In genomic region chr14:55711171-55711811, GRCh38 we compare ENCODE assay signal across 24 cellular contexts.
DNase-seq lines count a peak whose midpoint lies in the region; ATAC-seq, FAIRE-seq and TF ChIP-seq lines count a peak whose summit lies in the region.
"Had no signal": no experiment of that assay in that cellular context is flagged by ENCODE, and none has a peak within 500 bp of the region (broad histone marks: within the 10 kb centered on the region; RNA-seq: fewer than 3 reads in every experiment).

No MANE protein-coding gene starts in this region.

- ATAC-seq in HepG2 (no peak), right lobe of liver (no peak), GM21515 (IDR thresholded peaks at IDR 0.05; ENCODE audit: unreplicated experiment) (no peak), GM21528 (IDR thresholded peaks at IDR 0.05; ENCODE audit: low FRiP score, unreplicated experiment) (no peak)
- ATAC-seq: activated T-cell treated with anti-CD3 and anti-CD28 coated beads, Interleukin-2, amount 50 U/mL, for 72 hours; effector memory CD8-positive, alpha-beta T cell had no signal

- no TSS peak for BruUV-seq in HepG2 (replicated peaks; lab: Mats Ljungman, UMichigan)

- H3K9me3 ChIP-seq in HepG2 (ENCODE audit: low read length) (no peaks in the 10 kb centered on the region), right lobe of liver (no peaks in the 10 kb centered on the region)
- H3K9me3 ChIP-seq: uterus had no signal

- no peak for TF ChIP-seq RAD21 in HepG2 (CRISPR knock-in tag; IDR thresholded peaks at IDR 0.05)

- H4K20me1 ChIP-seq in HepG2 (ENCODE audit: insufficient read depth, low read length) = no peaks in the 10 kb centered on the region

- CTCF ChIA-PET in HepG2 (lab: Yijun Ruan, JAX; ENCODE audit: low intra/inter-chr PET ratio, low total read pairs) = no interaction called here

- H3K27ac ChIP-seq in HepG2 (ENCODE audit: extremely low read length, insufficient read depth, low read length) (no peak overlapping the region), right lobe of liver (no peak overlapping the region)
- H3K27ac ChIP-seq: 22Rv1, KMS-11, uterus had no signal

- TF ChIP-seq CTCF in HepG2 (CRISPR knock-in tag; IDR thresholded peaks at IDR 0.05) (no peak), right lobe of liver (IDR thresholded peaks at IDR 0.05) (no peak), astrocyte of the spinal cord (IDR thresholded peaks at IDR 0.05; ENCODE audit: low read depth, low read length) (no peak), fibroblast of villous mesenchyme (IDR thresholded peaks at IDR 0.05; ENCODE audit: insufficient read depth, low read depth, low read length) (no peak)

- H3K36me3 ChIP-seq in HepG2 (replicated peaks in 1 of 2; ENCODE audit: control insufficient read depth in 1 of 2, insufficient read depth in 2 of 2, low read length in 2 of 2) = no peaks in the 10 kb centered on the region
- no peaks in the 10 kb centered on the region for H3K36me3 ChIP-seq in right lobe of liver
- H3K36me3 ChIP-seq: uterus had no signal

- no peaks in the 10 kb centered on the region for H3K27me3 ChIP-seq in HepG2 (ENCODE audit: control insufficient read depth in 1 of 2, insufficient read depth in 2 of 2, low read length in 2 of 2)
- no peaks in the 10 kb centered on the region for H3K27me3 ChIP-seq in right lobe of liver
- H3K27me3 ChIP-seq: uterus had no signal

- intact Hi-C loops in HepG2 (cut with micrococcal nuclease; ENCODE audit: unreplicated experiment) (no loop called here), right lobe of liver (cut with DNase I) (no loop called here)

- H3K4me1 ChIP-seq in HepG2 (ENCODE audit: insufficient read depth, low read length) (no peaks in the 10 kb centered on the region), right lobe of liver (peaks cover 0 to 10% (median 0%) of the 10 kb centered on the region in 4 donors)
- H3K4me1 ChIP-seq: uterus had no signal

- no peak for FAIRE-seq in HepG2 (lab: Jason Lieb, UNC)
- peak; percentile 85 for FAIRE-seq in urothelium cell line (lab: Jason Lieb, UNC)
- FAIRE-seq: keratinocyte had no signal

- H3K4me2 ChIP-seq in HepG2 (ENCODE audit: low read depth, low read length) = no peak overlapping the region
- H3K4me2 ChIP-seq: KMS-11 had no signal

- no peaks in the 10 kb centered on the region for H3K79me2 ChIP-seq in HepG2 (ENCODE audit: insufficient read depth, low read length)

- H3K9ac ChIP-seq in HepG2 (ENCODE audit: insufficient read depth, low read depth, low read length) = no peak overlapping the region
- H3K9ac ChIP-seq: KMS-11 had no signal

- DNase-seq in HepG2 (ENCODE audit: low spot score) (no peak), right lobe of liver (no peak), astrocyte of the spinal cord (ENCODE audit: low read depth, low spot score) (peak; percentile 65), fibroblast of villous mesenchyme (ENCODE audit: low read depth) (peak; percentile 36), urothelium cell line (ENCODE audit: low spot score) (peak; percentile 52), NCI-H2196 (lab: John Stamatoyannopoulos, UW; ENCODE audit: unreplicated experiment) (no peak)
- DNase-seq: activated naive CD4-positive, alpha-beta T cell treated with anti-CD3 and anti-CD28 coated beads, Interleukin-2, amount 50 U/mL, for 16 hours; activated T-cell treated with anti-CD3 and anti-CD28 coated beads, Interleukin-2, amount 50 U/mL, for 72 hours; aorta; effector memory CD8-positive, alpha-beta T cell; GOT3; hippocampal formation; NCI-H1105 treated with DMSO at 0.1 percent for 48 hours; NCI-H2081 treated with DMSO at 0.1 percent for 48 hours; NCI-H510A; occipital lobe; RPMI8226; substantia nigra; uterus had no signal

- H2AFZ ChIP-seq in HepG2 (ENCODE audit: low read length) = no peak overlapping the region

- H3K4me3 ChIP-seq in HepG2 (replicated peaks in 1 of 3; ENCODE audit: insufficient read depth in 1 of 3, low read depth in 2 of 3, low read length in 3 of 3) (no peak overlapping the region), right lobe of liver (no peak overlapping the region), astrocyte of the spinal cord (ENCODE audit: low read depth, low read length) (no peak overlapping the region), fibroblast of villous mesenchyme (ENCODE audit: low read depth, low read length) (no peak overlapping the region)
- H3K4me3 ChIP-seq: uterus had no signal

- no peak for TF ChIP-seq POLR2A in HepG2 (IDR thresholded peaks at IDR 0.05; ENCODE audit: insufficient read depth in 1 of 2, low read depth in 2 of 2, low read length in 2 of 2)
- no peak for TF ChIP-seq POLR2A in right lobe of liver (IDR thresholded peaks at IDR 0.05)

- 5% methylated on average over 3 of the region's 3 CpGs for WGBS in HepG2 (ENCODE audit: low lambda C conversion rate)
- WGBS in right lobe of liver (ENCODE audit: insufficient coverage, low coverage, low lambda C conversion rate, missing lambda C conversion rate) = 35% methylated on average over 2 of the region's 3 CpGs

- POLR2A ChIA-PET in HepG2 (lab: Yijun Ruan, JAX) = no interaction called here

- in situ Hi-C loops in HepG2 (cut with HindIII; ENCODE audit: extremely low pct_ligation_motif_present, low pct_unique_long_range_greater_than_20kb) (loop anchor here (25.0 kb wide), 1 partner anchor 626 kb away; no protein-coding TSS in a partner anchor), astrocyte of the spinal cord (cut with HindIII; ENCODE audit: low sequenced_read_pairs) (no loop called here)

- TF ChIP-seq EP300 in HepG2 (IDR thresholded peaks at IDR 0.05; ENCODE audit: low read depth in 2 of 2, low read length in 2 of 2) = no peak
- no peak for TF ChIP-seq EP300 in HepG2 (CRISPR knock-in tag; IDR thresholded peaks at IDR 0.05; ENCODE audit: borderline replicate concordance)

TF ChIP-seq in HepG2, 621 proteins besides CTCF, POLR2A, EP300 and RAD21:
- no peak for TF ChIP-seq ZBTB33 (CRISPR knock-in tag; IDR thresholded peaks at IDR 0.05)
- no peak for TF ChIP-seq ARHGAP35 (CRISPR knock-in tag; IDR thresholded peaks at IDR 0.05; ENCODE audit: borderline replicate concordance)
- no peak for TF ChIP-seq ZNF839 (CRISPR knock-in tag; IDR thresholded peaks at IDR 0.05; ENCODE audit: borderline replicate concordance)
- TF ChIP-seq MAFK (conservative IDR thresholded peaks at IDR 0.05 in 1 of 2, IDR thresholded peaks at IDR 0.05 in 1 of 2; ENCODE audit: low read length in 2 of 2) = peak in 1 of 2 experiments; percentile 70; a peak in 3 of 4 replicates
- no peak for TF ChIP-seq ZNF878 (CRISPR knock-in tag; IDR thresholded peaks at IDR 0.05)
- TF ChIP-seq, protein P1, sequence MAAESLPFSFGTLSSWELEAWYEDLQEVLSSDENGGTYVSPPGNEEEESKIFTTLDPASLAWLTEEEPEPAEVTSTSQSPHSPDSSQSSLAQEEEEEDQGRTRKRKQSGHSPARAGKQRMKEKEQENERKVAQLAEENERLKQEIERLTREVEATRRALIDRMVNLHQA (CRISPR knock-in tag; IDR thresholded peaks at IDR 0.05) = no peak
- TF ChIP-seq SIX4 (CRISPR knock-in tag; IDR thresholded peaks at IDR 0.05) = no peak
- no peak for TF ChIP-seq ZBTB38 (CRISPR knock-in tag; IDR thresholded peaks at IDR 0.05)
- TF ChIP-seq MAFF (IDR thresholded peaks at IDR 0.05; ENCODE audit: low read depth, low read length) = 0 out of 2 replicates have a peak, but pooled peaks have one; percentile 5
TF ChIP-seq in HepG2: peak in this region for 2.

Comparison
In these comparisons a context has a peak if more than half of its experiments do, and no peak if none do; other contexts are left out.
1. DNase-seq: peak in astrocyte of the spinal cord (single experiment), fibroblast of villous mesenchyme (single experiment) and urothelium cell line (single experiment); none in HepG2 (single experiment), right lobe of liver (0 of 3) and NCI-H2196 (single experiment).